ENCODE assay signal across 1 cellular context in the genomic region with DNA sequence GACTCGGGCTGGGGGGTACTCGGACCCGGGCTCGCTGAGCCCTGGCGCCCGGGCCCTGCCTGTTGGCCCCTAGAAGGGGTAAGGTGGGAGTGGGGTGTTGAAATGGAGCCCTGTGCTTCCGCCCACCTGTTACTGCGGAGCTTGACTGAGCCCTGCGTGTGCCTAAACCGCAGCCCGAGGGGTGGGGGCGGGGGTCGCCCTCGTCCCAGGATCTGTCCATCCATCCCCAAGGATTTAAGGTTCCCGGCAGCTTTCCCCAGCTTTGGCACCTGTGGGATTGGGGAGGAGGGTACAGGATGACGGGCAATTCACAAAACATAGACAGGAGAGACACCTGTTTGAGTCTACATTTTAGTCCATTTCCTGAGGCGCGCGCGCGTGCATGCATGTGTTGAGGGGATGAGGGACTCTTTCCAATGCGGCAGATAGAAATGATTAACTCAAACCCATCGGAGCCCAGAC.
TF ChIP-seq lines count a peak whose summit lies in the region.

No MANE protein-coding gene starts in this region.

TF ChIP-seq in A549, 52 proteins besides CTCF, POLR2A, EP300 and RAD21 (continued from another document):
- no peak for TF ChIP-seq EHF (CRISPR knock-in tag; IDR thresholded peaks at IDR 0.05)
- TF ChIP-seq HOXB5 (CRISPR knock-in tag; IDR thresholded peaks at IDR 0.05): no peak
- TF ChIP-seq RCOR1 (IDR thresholded peaks at IDR 0.05; ENCODE audit: low read depth, low read length): no peak
- TF ChIP-seq, protein P1, sequence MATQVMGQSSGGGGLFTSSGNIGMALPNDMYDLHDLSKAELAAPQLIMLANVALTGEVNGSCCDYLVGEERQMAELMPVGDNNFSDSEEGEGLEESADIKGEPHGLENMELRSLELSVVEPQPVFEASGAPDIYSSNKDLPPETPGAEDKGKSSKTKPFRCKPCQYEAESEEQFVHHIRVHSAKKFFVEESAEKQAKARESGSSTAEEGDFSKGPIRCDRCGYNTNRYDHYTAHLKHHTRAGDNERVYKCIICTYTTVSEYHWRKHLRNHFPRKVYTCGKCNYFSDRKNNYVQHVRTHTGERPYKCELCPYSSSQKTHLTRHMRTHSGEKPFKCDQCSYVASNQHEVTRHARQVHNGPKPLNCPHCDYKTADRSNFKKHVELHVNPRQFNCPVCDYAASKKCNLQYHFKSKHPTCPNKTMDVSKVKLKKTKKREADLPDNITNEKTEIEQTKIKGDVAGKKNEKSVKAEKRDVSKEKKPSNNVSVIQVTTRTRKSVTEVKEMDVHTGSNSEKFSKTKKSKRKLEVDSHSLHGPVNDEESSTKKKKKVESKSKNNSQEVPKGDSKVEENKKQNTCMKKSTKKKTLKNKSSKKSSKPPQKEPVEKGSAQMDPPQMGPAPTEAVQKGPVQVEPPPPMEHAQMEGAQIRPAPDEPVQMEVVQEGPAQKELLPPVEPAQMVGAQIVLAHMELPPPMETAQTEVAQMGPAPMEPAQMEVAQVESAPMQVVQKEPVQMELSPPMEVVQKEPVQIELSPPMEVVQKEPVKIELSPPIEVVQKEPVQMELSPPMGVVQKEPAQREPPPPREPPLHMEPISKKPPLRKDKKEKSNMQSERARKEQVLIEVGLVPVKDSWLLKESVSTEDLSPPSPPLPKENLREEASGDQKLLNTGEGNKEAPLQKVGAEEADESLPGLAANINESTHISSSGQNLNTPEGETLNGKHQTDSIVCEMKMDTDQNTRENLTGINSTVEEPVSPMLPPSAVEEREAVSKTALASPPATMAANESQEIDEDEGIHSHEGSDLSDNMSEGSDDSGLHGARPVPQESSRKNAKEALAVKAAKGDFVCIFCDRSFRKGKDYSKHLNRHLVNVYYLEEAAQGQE (IDR thresholded peaks at IDR 0.05): no peak
- no peak for TF ChIP-seq NFE2L2 (conservative IDR thresholded peaks at IDR 0.05; ENCODE audit: low read length)
- no peak for TF ChIP-seq FOXS1 (CRISPR knock-in tag; IDR thresholded peaks at IDR 0.05)
- TF ChIP-seq SMC3 (IDR thresholded peaks at IDR 0.05): no peak
- no peak for TF ChIP-seq HES2 (IDR thresholded peaks at IDR 0.05)
- no peak for TF ChIP-seq MAX (IDR thresholded peaks at IDR 0.05)
- TF ChIP-seq MYC (IDR thresholded peaks at IDR 0.05; ENCODE audit: borderline replicate concordance, low read length): no peak
- TF ChIP-seq, protein P2, sequence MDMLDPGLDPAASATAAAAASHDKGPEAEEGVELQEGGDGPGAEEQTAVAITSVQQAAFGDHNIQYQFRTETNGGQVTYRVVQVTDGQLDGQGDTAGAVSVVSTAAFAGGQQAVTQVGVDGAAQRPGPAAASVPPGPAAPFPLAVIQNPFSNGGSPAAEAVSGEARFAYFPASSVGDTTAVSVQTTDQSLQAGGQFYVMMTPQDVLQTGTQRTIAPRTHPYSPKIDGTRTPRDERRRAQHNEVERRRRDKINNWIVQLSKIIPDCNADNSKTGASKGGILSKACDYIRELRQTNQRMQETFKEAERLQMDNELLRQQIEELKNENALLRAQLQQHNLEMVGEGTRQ (IDR thresholded peaks at IDR 0.05): no peak
- TF ChIP-seq CBX8 (IDR thresholded peaks at IDR 0.05): no peak
- TF ChIP-seq RNF2 (IDR thresholded peaks at IDR 0.05; ENCODE audit: borderline replicate concordance, low read depth): no peak
- TF ChIP-seq KDM5A (IDR thresholded peaks at IDR 0.05): no peak
- TF ChIP-seq, protein P3, sequence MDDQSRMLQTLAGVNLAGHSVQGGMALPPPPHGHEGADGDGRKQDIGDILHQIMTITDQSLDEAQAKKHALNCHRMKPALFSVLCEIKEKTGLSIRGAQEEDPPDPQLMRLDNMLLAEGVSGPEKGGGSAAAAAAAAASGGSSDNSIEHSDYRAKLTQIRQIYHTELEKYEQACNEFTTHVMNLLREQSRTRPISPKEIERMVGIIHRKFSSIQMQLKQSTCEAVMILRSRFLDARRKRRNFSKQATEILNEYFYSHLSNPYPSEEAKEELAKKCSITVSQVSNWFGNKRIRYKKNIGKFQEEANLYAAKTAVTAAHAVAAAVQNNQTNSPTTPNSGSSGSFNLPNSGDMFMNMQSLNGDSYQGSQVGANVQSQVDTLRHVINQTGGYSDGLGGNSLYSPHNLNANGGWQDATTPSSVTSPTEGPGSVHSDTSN (IDR thresholded peaks at IDR 0.05): no peak
- TF ChIP-seq E2F6 (IDR thresholded peaks at IDR 0.05; ENCODE audit: borderline replicate concordance, low read depth): no peak
- no peak for TF ChIP-seq CBX2 (IDR thresholded peaks at IDR 0.05; ENCODE audit: borderline replicate concordance, low read depth)
